Comparison of ENCODE assay signal across 11 cellular contexts in the genomic region with DNA sequence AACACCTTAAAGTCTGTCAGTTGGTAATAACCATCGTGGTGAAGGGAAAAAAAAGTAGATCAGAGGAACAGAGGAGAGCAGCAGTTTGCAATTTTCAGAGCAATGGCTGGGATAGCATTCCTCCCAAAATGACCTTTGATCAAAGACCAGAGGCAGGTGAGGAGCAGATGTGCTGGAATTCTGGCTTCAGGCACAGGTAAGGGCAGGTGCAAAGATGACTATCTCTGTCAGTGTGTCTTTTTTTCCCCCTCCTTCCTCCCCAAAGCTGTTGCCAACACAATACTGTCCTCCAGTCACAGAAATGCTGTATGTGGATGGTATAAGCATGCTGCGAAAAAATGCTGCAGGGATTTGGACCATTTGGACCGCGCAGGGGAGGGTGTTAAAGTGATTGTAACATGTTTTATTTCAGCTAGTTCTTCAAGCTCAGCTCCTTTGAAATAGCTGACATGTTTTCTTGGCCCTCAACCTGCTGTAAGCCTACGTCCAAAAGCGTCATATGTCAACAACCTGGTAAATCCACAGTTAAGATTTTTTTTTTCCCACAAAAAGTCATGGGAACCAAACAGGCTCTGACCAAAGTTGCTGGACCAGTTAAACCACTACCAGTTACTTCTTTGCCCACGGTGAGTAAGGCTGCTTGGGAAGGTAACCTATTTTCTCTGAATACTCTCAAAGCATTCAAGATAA.
DNase-seq lines count a peak whose midpoint lies in the region; ATAC-seq and TF ChIP-seq lines count a peak whose summit lies in the region.
"Had no signal": no experiment of that assay in that cellular context is flagged by ENCODE, and none has a peak within 500 bp of the region (broad histone marks: within the 10 kb centered on the region; RNA-seq: fewer than 3 reads in every experiment).

No MANE protein-coding gene starts in this region.

- peak overlapping the region in 8 of 11 experiments; percentile 75 to 86 (median 79); a peak in 16 of 22 replicates for H3K9ac ChIP-seq in BLaER1 treated with 17β-estradiol and CSF1 and Interleukin-3, amounts not matched to agents 10 nM and 100 nM

- H3K9me3 ChIP-seq in BLaER1 treated with 17β-estradiol and CSF1 and Interleukin-3, amounts not matched to agents 10 nM and 100 nM (replicated peaks in 1 of 11) = no peaks in the 10 kb centered on the region
- no peaks in the 10 kb centered on the region for H3K9me3 ChIP-seq in esophagus muscularis mucosa
- no peaks in the 10 kb centered on the region for H3K9me3 ChIP-seq in ovary

- H3K27ac ChIP-seq in BLaER1 treated with 17β-estradiol and CSF1 and Interleukin-3, amounts not matched to agents 10 nM and 100 nM = peak overlapping the region in 9 of 11 experiments; percentile 67 to 98 (median 94); a peak in 17 of 22 replicates
- peak overlapping the region; percentile 70 to 95 (median 92) for H3K27ac ChIP-seq in esophagus muscularis mucosa (replicated peaks in 1 of 4)
- peak overlapping the region; percentile 55 to 66 for H3K27ac ChIP-seq in ovary

- H3K36me3 ChIP-seq in BLaER1 treated with 17β-estradiol and CSF1 and Interleukin-3, amounts not matched to agents 10 nM and 100 nM = peaks cover 0 to 8% (median 0%) of the 10 kb centered on the region in 11 experiments; a peak in 3 of 22 replicates
- H3K36me3 ChIP-seq in esophagus muscularis mucosa = no peaks in the 10 kb centered on the region
- H3K36me3 ChIP-seq in ovary = no peaks in the 10 kb centered on the region

- TF ChIP-seq POLR2A in esophagus muscularis mucosa (IDR thresholded peaks at IDR 0.05; ENCODE audit: low read depth) (no peak), ovary (IDR thresholded peaks at IDR 0.05) (no peak)

- ATAC-seq in GM18517 (IDR thresholded peaks at IDR 0.05; ENCODE audit: unreplicated experiment) = no peak
- ATAC-seq: T-helper 17 cell had no signal

- no peaks in the 10 kb centered on the region; a peak in 2 of 22 replicates for H4K20me1 ChIP-seq in BLaER1 treated with 17β-estradiol and CSF1 and Interleukin-3, amounts not matched to agents 10 nM and 100 nM

- TF ChIP-seq CTCF in esophagus muscularis mucosa (IDR thresholded peaks at IDR 0.05) (no peak), ovary (IDR thresholded peaks at IDR 0.05) (no peak)

- peaks cover 53 to 97% (median 90%) of the 10 kb centered on the region in 10 experiments for H3K4me1 ChIP-seq in BLaER1 treated with 17β-estradiol and CSF1 and Interleukin-3, amounts not matched to agents 10 nM and 100 nM
- H3K4me1 ChIP-seq in esophagus muscularis mucosa (peaks cover 22 to 85% (median 69%) of the 10 kb centered on the region in 4 donors), ovary (ENCODE audit: insufficient read depth) (peaks cover 14% of the 10 kb centered on the region)

- H3K27me3 ChIP-seq in BLaER1 treated with 17β-estradiol and CSF1 and Interleukin-3, amounts not matched to agents 10 nM and 100 nM = no peaks in the 10 kb centered on the region
- H3K27me3 ChIP-seq in esophagus muscularis mucosa (no peaks in the 10 kb centered on the region), ovary (no peaks in the 10 kb centered on the region)

- H3K4me2 ChIP-seq in BLaER1 treated with 17β-estradiol and CSF1 and Interleukin-3, amounts not matched to agents 10 nM and 100 nM = peak overlapping the region; percentile 45 to 90 (median 86)

- H3K4me3 ChIP-seq in BLaER1 treated with 17β-estradiol and CSF1 and Interleukin-3, amounts not matched to agents 10 nM and 100 nM = no peak overlapping the region
- H3K4me3 ChIP-seq in esophagus muscularis mucosa (no peak overlapping the region), ovary (no peak overlapping the region)

- WGBS in esophagus muscularis mucosa = 39% methylated on average over 7 of the region's 7 CpGs
- 24 to 27% (median 26%) methylated on average over 7 of the region's 7 CpGs for WGBS in ovary, 3 donors

- intact Hi-C loops in esophagus muscularis mucosa (cut with DNase I) = no loop called here
- intact Hi-C loops in ovary (cut with DNase I) = loop anchor here in 1 of 4 donors (10.0 kb wide), 1 partner anchor 161 kb away; no protein-coding TSS in a partner anchor

- peak; percentile 40 for DNase-seq in NCI-H2196 (lab: John Stamatoyannopoulos, UW; ENCODE audit: unreplicated experiment)
- no peak for DNase-seq in esophagus muscularis mucosa (ENCODE audit: extremely low spot score)
- DNase-seq in ovary = no peak
- DNase-seq in AML-193 (lab: John Stamatoyannopoulos, UW) = no peak
- no peak for DNase-seq in cerebellum (ENCODE audit: low spot score)
- DNase-seq in NCI-H1092 (lab: John Stamatoyannopoulos, UW) = no peak
- DNase-seq: anterior cingulate cortex, NCI-H526 treated with DMSO at 0.1 percent for 48 hours, T-helper 17 cell had no signal

- TF ChIP-seq EP300 in esophagus muscularis mucosa (IDR thresholded peaks at IDR 0.05) (no peak), ovary (IDR thresholded peaks at IDR 0.05) (no peak)
